25 cellular contexts compared by ENCODE assay signal in the genomic region with DNA sequence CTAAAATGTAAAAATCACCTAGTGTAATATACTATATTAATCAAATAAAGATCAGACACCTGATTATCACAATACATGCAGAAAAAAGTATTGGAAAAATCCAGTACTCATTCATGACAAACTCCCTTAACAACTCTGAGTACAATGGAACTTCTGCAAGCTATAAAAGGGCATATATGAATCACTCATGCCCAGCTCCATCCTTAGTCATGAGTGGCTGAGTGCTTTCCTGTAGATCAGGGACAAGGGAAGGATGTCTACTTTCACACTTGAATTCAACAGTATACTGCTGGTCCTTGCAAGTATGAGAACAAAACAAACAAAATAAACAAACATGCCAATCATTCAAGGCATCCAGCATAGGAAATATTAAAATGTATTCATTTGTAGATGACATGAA.
"Had no signal": no experiment of that assay in that cellular context is flagged by ENCODE, and none has a peak within 500 bp of the region (broad histone marks: within the 10 kb centered on the region; RNA-seq: fewer than 3 reads in every experiment).

No MANE protein-coding gene starts in this region.

- H3K9me3 ChIP-seq: colonic mucosa, ovary, right lobe of liver, upper lobe of left lung, vagina had no signal

- H3K4me3 ChIP-seq: cardiac muscle cell, colonic mucosa, gastroesophageal sphincter, hepatocyte, ovary, right lobe of liver, upper lobe of left lung, vagina had no signal

- DNase-seq: activated CD4-positive, alpha-beta memory T cell treated with anti-CD3 and anti-CD28 coated beads for 36 hours; activated CD4-positive, alpha-beta T cell treated with anti-CD3 and anti-CD28 coated beads for 48 hours; activated CD8-positive, alpha-beta memory T cell treated with anti-CD3 and anti-CD28 coated beads, Interleukin-2, amount 50 U/mL, for 4 hours; activated gamma-delta T cell; activated naive CD4-positive, alpha-beta T cell treated with anti-CD3 and anti-CD28 coated beads, Interleukin-2, amount 50 U/mL, for 16 hours; activated T-cell treated with anti-CD3 and anti-CD28 coated beads, Interleukin-2, amount 50 U/mL, for 1 hour; anterior cingulate cortex; cerebellar nuclear complex; colonic mucosa; effector CD8-positive, alpha-beta T cell; left colon; midbrain; naive thymus-derived CD4-positive, alpha-beta T cell; ovary; right lobe of liver; stimulated activated CD4-positive, alpha-beta T cell treated with anti-CD3 and anti-CD28 coated beads, Interleukin-4, amount 100 ng/mL, for 1 hour; substantia nigra; upper lobe of left lung had no signal

- H3K27me3 ChIP-seq: cardiac muscle cell, colonic mucosa, hepatocyte, ovary, right lobe of liver, upper lobe of left lung, vagina had no signal

- H3K4me1 ChIP-seq: colonic mucosa, gastroesophageal sphincter, right lobe of liver, upper lobe of left lung, vagina had no signal

- H3K36me3 ChIP-seq: cardiac muscle cell, colonic mucosa, gastroesophageal sphincter, ovary, right lobe of liver, upper lobe of left lung, vagina had no signal

- H3K79me2 ChIP-seq: hepatocyte had no signal

- ATAC-seq: gastroesophageal sphincter; left colon; naive thymus-derived CD4-positive, alpha-beta T cell; right lobe of liver had no signal

- H3K4me2 ChIP-seq: hepatocyte had no signal

- H3K27ac Mint-ChIP-seq: activated CD4-positive, alpha-beta memory T cell treated with anti-CD3 and anti-CD28 coated beads for 36 hours; activated T-helper 1 cell treated with anti-CD3 and anti-CD28 coated beads, Interleukin-12 subunit alpha, Interleukin-12 subunit beta, Interleukin-2, Interleukin-4 antibody, amounts not matched to agents 30 ng/mL and 10 ng/mL and 1 ng/mL, durations not matched to agents 14 hours and 24 hours and 36 hours; naive thymus-derived CD4-positive, alpha-beta T cell; progenitor cell of endocrine pancreas; stimulated activated naive CD8-positive, alpha-beta T cell treated with anti-CD3 and anti-CD28 coated beads, Interleukin-15, Interleukin-2, amounts not matched to agents 100 ng/mL and 50 ng/mL, for 24 hours had no signal

- H3K27ac ChIP-seq: cardiac muscle cell, colonic mucosa, gastroesophageal sphincter, hepatocyte, ovary, right lobe of liver, upper lobe of left lung, vagina had no signal

- H3K36me3 Mint-ChIP-seq: activated CD4-positive, alpha-beta memory T cell treated with anti-CD3 and anti-CD28 coated beads for 36 hours had no signal

- H3K4me3 Mint-ChIP-seq: activated CD4-positive, alpha-beta memory T cell treated with anti-CD3 and anti-CD28 coated beads for 36 hours; activated T-helper 1 cell treated with anti-CD3 and anti-CD28 coated beads, Interleukin-12 subunit alpha, Interleukin-12 subunit beta, Interleukin-2, Interleukin-4 antibody, amounts not matched to agents 30 ng/mL and 10 ng/mL and 1 ng/mL, durations not matched to agents 14 hours and 24 hours and 36 hours; naive thymus-derived CD4-positive, alpha-beta T cell; stimulated activated naive CD8-positive, alpha-beta T cell treated with anti-CD3 and anti-CD28 coated beads, Interleukin-15, Interleukin-2, amounts not matched to agents 100 ng/mL and 50 ng/mL, for 24 hours had no signal

- H2AFZ ChIP-seq: hepatocyte had no signal
